ENCODE assay signal across 26 cellular contexts in genomic region chr11:106415510-106415909, GRCh38.
DNase-seq lines count a peak whose midpoint lies in the region; ATAC-seq, FAIRE-seq and TF ChIP-seq lines count a peak whose summit lies in the region.
"Had no signal": no experiment of that assay in that cellular context is flagged by ENCODE, and none has a peak within 500 bp of the region (broad histone marks: within the 10 kb centered on the region; RNA-seq: fewer than 3 reads in every experiment).

No MANE protein-coding gene starts in this region.

- H2AFZ ChIP-seq in HCT116 (ENCODE audit: low read depth, low read length, poor library complexity, severe bottlenecking), result no peak overlapping the region

- H3K79me2 ChIP-seq in HCT116 (ENCODE audit: insufficient read depth, low read length), result no peaks in the 10 kb centered on the region

- RAD21 ChIA-PET in HCT116 (lab: Charles Lee; ENCODE audit: low non-redundant PET in 1 of 2, low total read pairs in 2 of 2, uncharacterized antibody in 2 of 2, unreplicated experiment in 2 of 2), result no interaction called here

- H3K9ac ChIP-seq in HCT116 (ENCODE audit: low read length), result no peak overlapping the region

- H3K4me3 ChIP-seq in HCT116 (replicated peaks in 1 of 2; ENCODE audit: low read depth in 1 of 2, low read length in 2 of 2) (no peak overlapping the region), epithelial cell of proximal tubule (ENCODE audit: low read depth, low read length) (no peak overlapping the region)
- H3K4me3 ChIP-seq: SJSA1, skin epidermis had no signal

- intact Hi-C loops in HCT116 (cut with micrococcal nuclease), result no loop called here

- BruUV-seq in HCT116 (replicated peaks; lab: Mats Ljungman, UMichigan), result no TSS peak

- CTCF ChIA-PET in HCT116 (lab: Charles Lee), result no interaction called here

- FAIRE-seq in G401.6 (lab: Jason Lieb, UNC), result peak; percentile 46
- FAIRE-seq: D721Med, keratinocyte had no signal

- DNase-seq in HCT116 (ENCODE audit: low read depth, low spot score), result no peak
- DNase-seq in SK-MEL-5 (ENCODE audit: low read depth, low spot score), result peak; percentile 8
- DNase-seq in epithelial cell of proximal tubule (ENCODE audit: low read depth), result no peak
- no peak for DNase-seq in LoVo (ENCODE audit: low spot score)
- DNase-seq in activated CD4-positive, CD25-positive, alpha-beta regulatory T cell (lab: John Stamatoyannopoulos, UW), result no peak
- DNase-seq in stimulated activated CD4-positive, alpha-beta T cell treated with anti-CD3 and anti-CD28 coated beads, Interleukin-15, amount 100 ng/mL, for 24 hours, result no peak
- no peak for DNase-seq in activated CD8-positive, alpha-beta memory T cell treated with anti-CD3 and anti-CD28 coated beads, Interleukin-2, amount 50 U/mL, for 4 hours
- DNase-seq: activated CD4-positive, alpha-beta T cell treated with anti-CD3 and anti-CD28 coated beads for 4 hours; activated effector memory CD4-positive, alpha-beta T cell treated with Interleukin-2 at 50 U/mL for 16 hours; EL; glutamatergic neuron; left ventricle myocardium superior; MM.1S; NCI-H1436; NCI-H2107; RPMI8226; stimulated activated CD4-positive, alpha-beta T cell treated with anti-CD3 and anti-CD28 coated beads, Interleukin-1b, Interleukin-23, amount 100 ng/mL, for 48 hours; stimulated activated CD8-positive, alpha-beta memory T cell treated with anti-CD3 and anti-CD28 coated beads, Interleukin-4, amount 100 ng/mL, for 48 hours; stimulated activated naive CD8-positive, alpha-beta T cell treated with anti-CD3 and anti-CD28 coated beads, Interleukin-15, amount 100 ng/mL, for 72 hours; T-helper 2 cell had no signal

- no peaks in the 10 kb centered on the region for H3K4me1 ChIP-seq in HCT116 (ENCODE audit: control insufficient read depth in 1 of 2, insufficient read depth in 2 of 2, low read length in 2 of 2)
- H3K4me1 ChIP-seq: SJSA1 had no signal

- no peaks in the 10 kb centered on the region for H3K36me3 ChIP-seq in HCT116 (ENCODE audit: control insufficient read depth in 1 of 2, insufficient read depth in 2 of 2, low read length in 2 of 2)
- H3K36me3 ChIP-seq: neutrophil, SJSA1 had no signal

- TF ChIP-seq CTCF in HCT116 (IDR thresholded peaks at IDR 0.05 in 2 of 3, conservative IDR thresholded peaks at IDR 0.05 in 1 of 3; ENCODE audit: borderline replicate concordance in 1 of 3, insufficient read depth in 1 of 3, low read depth in 2 of 3, low read length in 2 of 3) (no peak), epithelial cell of proximal tubule (conservative IDR thresholded peaks at IDR 0.05; ENCODE audit: low read depth, low read length) (peak; percentile 24)

- no peaks in the 10 kb centered on the region for H3K9me3 ChIP-seq in HCT116 (ENCODE audit: control insufficient read depth in 1 of 2, insufficient read depth in 1 of 2, low read depth in 1 of 2, low read length in 2 of 2)
- H3K9me3 ChIP-seq: neutrophil, SJSA1 had no signal

- no peak overlapping the region for H3K4me2 ChIP-seq in HCT116 (ENCODE audit: low read length)

- ATAC-seq in HCT116, result 0 out of 2 replicates have a peak, but pooled peaks have one; percentile 30
- ATAC-seq: left ventricle myocardium superior; stimulated activated naive CD8-positive, alpha-beta T cell treated with anti-CD3 and anti-CD28 coated beads, Interleukin-15, amount 100 ng/mL, for 72 hours had no signal

- in situ Hi-C loops in SK-MEL-5 (cut with HindIII; ENCODE audit: low pct_unique_long_range_greater_than_20kb, low sequenced_read_pairs), result no loop called here

- no peak for TF ChIP-seq POLR2A in HCT116 (IDR thresholded peaks at IDR 0.05; ENCODE audit: borderline replicate concordance, extremely low read depth, insufficient read depth, insufficient read length)

- peak; percentile 22; the same call in 1 of the 2 replicates for TF ChIP-seq RAD21 in HCT116 (IDR thresholded peaks at IDR 0.05; ENCODE audit: low read depth)

- no peaks in the 10 kb centered on the region for H3K27me3 ChIP-seq in HCT116 (ENCODE audit: insufficient read depth, low read length)
- H3K27me3 ChIP-seq: neutrophil, SJSA1 had no signal

- no peaks in the 10 kb centered on the region for H4K20me1 ChIP-seq in HCT116 (ENCODE audit: insufficient read depth)

- POLR2A ChIA-PET in HCT116 (lab: Charles Lee), result no interaction called here

- no peaks in the 10 kb centered on the region for H3K9me2 ChIP-seq in HCT116 (ENCODE audit: insufficient read depth)

- no peak overlapping the region for H3K27ac ChIP-seq in HCT116 (ENCODE audit: low read depth, low read length)
- H3K27ac ChIP-seq: neutrophil, SJSA1, skin epidermis had no signal

TF ChIP-seq in HCT116, 20 proteins besides CTCF, POLR2A, EP300 and RAD21:
- TF ChIP-seq SRF (IDR thresholded peaks at IDR 0.05; ENCODE audit: low read depth), result no peak
- no peak for TF ChIP-seq FOSL1 (IDR thresholded peaks at IDR 0.05; ENCODE audit: low read depth)
- TF ChIP-seq EZH2phosphoT487 (IDR thresholded peaks at IDR 0.05; ENCODE audit: borderline replicate concordance), result no peak
- TF ChIP-seq JUND (IDR thresholded peaks at IDR 0.05), result no peak
- TF ChIP-seq, protein P1, sequence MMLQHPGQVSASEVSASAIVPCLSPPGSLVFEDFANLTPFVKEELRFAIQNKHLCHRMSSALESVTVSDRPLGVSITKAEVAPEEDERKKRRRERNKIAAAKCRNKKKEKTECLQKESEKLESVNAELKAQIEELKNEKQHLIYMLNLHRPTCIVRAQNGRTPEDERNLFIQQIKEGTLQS (IDR thresholded peaks at IDR 0.05), result no peak
- TF ChIP-seq POLR2AphosphoS5 (IDR thresholded peaks at IDR 0.05; ENCODE audit: low read depth, low read length), result no peak
- no peak for TF ChIP-seq SIN3A (IDR thresholded peaks at IDR 0.05; ENCODE audit: low read depth)
- no peak for TF ChIP-seq ZBTB33 (IDR thresholded peaks at IDR 0.05; ENCODE audit: extremely low read depth, insufficient replicate concordance, low read length)
- TF ChIP-seq, protein P2, sequence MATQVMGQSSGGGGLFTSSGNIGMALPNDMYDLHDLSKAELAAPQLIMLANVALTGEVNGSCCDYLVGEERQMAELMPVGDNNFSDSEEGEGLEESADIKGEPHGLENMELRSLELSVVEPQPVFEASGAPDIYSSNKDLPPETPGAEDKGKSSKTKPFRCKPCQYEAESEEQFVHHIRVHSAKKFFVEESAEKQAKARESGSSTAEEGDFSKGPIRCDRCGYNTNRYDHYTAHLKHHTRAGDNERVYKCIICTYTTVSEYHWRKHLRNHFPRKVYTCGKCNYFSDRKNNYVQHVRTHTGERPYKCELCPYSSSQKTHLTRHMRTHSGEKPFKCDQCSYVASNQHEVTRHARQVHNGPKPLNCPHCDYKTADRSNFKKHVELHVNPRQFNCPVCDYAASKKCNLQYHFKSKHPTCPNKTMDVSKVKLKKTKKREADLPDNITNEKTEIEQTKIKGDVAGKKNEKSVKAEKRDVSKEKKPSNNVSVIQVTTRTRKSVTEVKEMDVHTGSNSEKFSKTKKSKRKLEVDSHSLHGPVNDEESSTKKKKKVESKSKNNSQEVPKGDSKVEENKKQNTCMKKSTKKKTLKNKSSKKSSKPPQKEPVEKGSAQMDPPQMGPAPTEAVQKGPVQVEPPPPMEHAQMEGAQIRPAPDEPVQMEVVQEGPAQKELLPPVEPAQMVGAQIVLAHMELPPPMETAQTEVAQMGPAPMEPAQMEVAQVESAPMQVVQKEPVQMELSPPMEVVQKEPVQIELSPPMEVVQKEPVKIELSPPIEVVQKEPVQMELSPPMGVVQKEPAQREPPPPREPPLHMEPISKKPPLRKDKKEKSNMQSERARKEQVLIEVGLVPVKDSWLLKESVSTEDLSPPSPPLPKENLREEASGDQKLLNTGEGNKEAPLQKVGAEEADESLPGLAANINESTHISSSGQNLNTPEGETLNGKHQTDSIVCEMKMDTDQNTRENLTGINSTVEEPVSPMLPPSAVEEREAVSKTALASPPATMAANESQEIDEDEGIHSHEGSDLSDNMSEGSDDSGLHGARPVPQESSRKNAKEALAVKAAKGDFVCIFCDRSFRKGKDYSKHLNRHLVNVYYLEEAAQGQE (IDR thresholded peaks at IDR 0.05; ENCODE audit: low read depth), result no peak
